In genomic region chr10:13018171-13018570, GRCh38 we compare ENCODE assay signal across 12 cellular contexts. TPM values are rescaled to one million over a fixed set of nuclear protein-coding genes. Genes with fewer than 3 reads are reported as not detected.
DNase-seq lines count a peak whose midpoint lies in the region; FAIRE-seq and TF ChIP-seq lines count a peak whose summit lies in the region.
"Had no signal": no experiment of that assay in that cellular context is flagged by ENCODE, and none has a peak within 500 bp of the region (broad histone marks: within the 10 kb centered on the region; RNA-seq: fewer than 3 reads in every experiment).

No MANE protein-coding gene starts in this region.

- peak overlapping the region; percentile 16 for H3K27ac ChIP-seq in hepatocyte
- H3K27ac ChIP-seq: BLaER1 had no signal

- H3K79me2 ChIP-seq in hepatocyte = no peaks in the 10 kb centered on the region

- TF ChIP-seq CTCF in bronchial epithelial cell (IDR thresholded peaks at IDR 0.05; ENCODE audit: insufficient read depth, low read length, severe bottlenecking) (no peak), hepatocyte (IDR thresholded peaks at IDR 0.05; ENCODE audit: poor library complexity) (no peak)

- no peaks in the 10 kb centered on the region for H3K9me2 ChIP-seq in hepatocyte (replicated peaks; ENCODE audit: insufficient read depth)

- FAIRE-seq in bronchial epithelial cell (lab: Jason Lieb, UNC) = no peak

- no peaks in the 10 kb centered on the region for H4K20me1 ChIP-seq in hepatocyte (ENCODE audit: insufficient read depth, poor library complexity, severe bottlenecking)
- H4K20me1 ChIP-seq: BLaER1 had no signal

- H3K9me3 ChIP-seq in hepatocyte (ENCODE audit: low read depth) = no peaks in the 10 kb centered on the region

- peak; percentile 40 for DNase-seq in HCEC 1CT
- DNase-seq in bronchial epithelial cell (ENCODE audit: low read depth) = peak; percentile 41
- DNase-seq in hepatocyte (ENCODE audit: low spot score) = peak; percentile 8
- DNase-seq in smooth muscle cell of the brain vasculature (ENCODE audit: low read depth, low spot score) = peak; percentile 15
- DNase-seq in LoVo (ENCODE audit: low spot score) = no peak
- no peak for DNase-seq in NCI-H2171 (lab: John Stamatoyannopoulos, UW)
- no peak for DNase-seq in NCI-H748 (lab: John Stamatoyannopoulos, UW; ENCODE audit: unreplicated experiment)
- DNase-seq: CD8-positive, alpha-beta memory T cell; NCI-H2029 treated with DMSO at 0.1 percent for 48 hours; NCI-H2227 treated with DMSO at 0.1 percent for 48 hours; NCI-H526 treated with DMSO at 0.1 percent for 48 hours had no signal

- H3K4me3 ChIP-seq in bronchial epithelial cell (ENCODE audit: low read depth, low read length) (no peak overlapping the region), hepatocyte (no peak overlapping the region)
- H3K4me3 ChIP-seq: BLaER1 had no signal

- no peak overlapping the region for H3K4me2 ChIP-seq in hepatocyte
- H3K4me2 ChIP-seq: BLaER1 had no signal

- no peak overlapping the region for H2AFZ ChIP-seq in hepatocyte

- 59% methylated on average over 3 of the region's 3 CpGs for WGBS in hepatocyte (ENCODE audit: low lambda C conversion rate, missing lambda C conversion rate)

- H3K4me1 ChIP-seq in hepatocyte (ENCODE audit: insufficient read depth) = no peaks in the 10 kb centered on the region
- H3K4me1 ChIP-seq: BLaER1 had no signal

- H3K27me3 ChIP-seq in bronchial epithelial cell (ENCODE audit: control insufficient read depth, insufficient read depth, low read length) (no peaks in the 10 kb centered on the region), hepatocyte (no peaks in the 10 kb centered on the region)
- H3K27me3 ChIP-seq: BLaER1 had no signal

- no peaks in the 10 kb centered on the region for H3K36me3 ChIP-seq in bronchial epithelial cell (ENCODE audit: control insufficient read depth, insufficient read depth, low read length)
- no peaks in the 10 kb centered on the region for H3K36me3 ChIP-seq in hepatocyte (replicated peaks; ENCODE audit: insufficient read depth, low read depth)
- H3K36me3 ChIP-seq: BLaER1 had no signal

RNA-seq across cellular contexts. Expression of gene CCDC3, which starts 16.7 kb away (rescaled TPM):
- 1.8 and 3.7 TPM in 2 replicates for total RNA-seq in bronchial epithelial cell
- 10.5 and 13.6 TPM in 2 replicates for total RNA-seq in hepatocyte
- 10.4 and 14.7 TPM in 2 replicates for polyA plus RNA-seq in hepatocyte
- total RNA-seq: CD8-positive, alpha-beta memory T cell had no signal
- polyA plus RNA-seq: CD8-positive, alpha-beta memory T cell had no signal

Comparison
In these comparisons a context has a peak if more than half of its experiments do, and no peak if none do; other contexts are left out.
1. DNase-seq: peak in HCEC 1CT (single experiment), bronchial epithelial cell (single experiment), hepatocyte (single experiment) and smooth muscle cell of the brain vasculature (single experiment); none in LoVo (single experiment), NCI-H2171 (single experiment) and NCI-H748 (single experiment).